In the genomic region with DNA sequence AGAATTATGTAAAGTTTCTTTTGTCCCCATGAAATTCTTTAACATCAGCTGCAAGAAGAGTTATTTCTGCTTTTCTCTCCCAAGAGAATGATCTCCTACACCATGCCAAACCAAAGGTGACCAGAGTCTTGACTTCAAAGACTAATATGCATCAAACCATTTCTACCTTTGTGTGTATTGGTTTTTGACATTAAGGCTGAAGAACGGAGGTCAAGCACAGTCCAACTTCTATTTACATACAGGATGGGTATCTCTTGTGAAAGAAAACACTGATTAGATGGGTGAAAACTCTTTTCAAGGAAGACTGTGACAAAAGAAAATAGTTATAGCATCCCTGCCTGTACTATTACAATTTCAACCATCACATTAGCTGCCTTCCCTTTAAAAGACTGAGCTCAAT, we compare ENCODE assay signal across 1 cellular context.
TF ChIP-seq lines count a peak whose summit lies in the region.

No MANE protein-coding gene starts in this region.

TF ChIP-seq in HepG2, 621 proteins besides CTCF, POLR2A, EP300 and RAD21 (continued from another document and continues in another):
- TF ChIP-seq, protein P1, sequence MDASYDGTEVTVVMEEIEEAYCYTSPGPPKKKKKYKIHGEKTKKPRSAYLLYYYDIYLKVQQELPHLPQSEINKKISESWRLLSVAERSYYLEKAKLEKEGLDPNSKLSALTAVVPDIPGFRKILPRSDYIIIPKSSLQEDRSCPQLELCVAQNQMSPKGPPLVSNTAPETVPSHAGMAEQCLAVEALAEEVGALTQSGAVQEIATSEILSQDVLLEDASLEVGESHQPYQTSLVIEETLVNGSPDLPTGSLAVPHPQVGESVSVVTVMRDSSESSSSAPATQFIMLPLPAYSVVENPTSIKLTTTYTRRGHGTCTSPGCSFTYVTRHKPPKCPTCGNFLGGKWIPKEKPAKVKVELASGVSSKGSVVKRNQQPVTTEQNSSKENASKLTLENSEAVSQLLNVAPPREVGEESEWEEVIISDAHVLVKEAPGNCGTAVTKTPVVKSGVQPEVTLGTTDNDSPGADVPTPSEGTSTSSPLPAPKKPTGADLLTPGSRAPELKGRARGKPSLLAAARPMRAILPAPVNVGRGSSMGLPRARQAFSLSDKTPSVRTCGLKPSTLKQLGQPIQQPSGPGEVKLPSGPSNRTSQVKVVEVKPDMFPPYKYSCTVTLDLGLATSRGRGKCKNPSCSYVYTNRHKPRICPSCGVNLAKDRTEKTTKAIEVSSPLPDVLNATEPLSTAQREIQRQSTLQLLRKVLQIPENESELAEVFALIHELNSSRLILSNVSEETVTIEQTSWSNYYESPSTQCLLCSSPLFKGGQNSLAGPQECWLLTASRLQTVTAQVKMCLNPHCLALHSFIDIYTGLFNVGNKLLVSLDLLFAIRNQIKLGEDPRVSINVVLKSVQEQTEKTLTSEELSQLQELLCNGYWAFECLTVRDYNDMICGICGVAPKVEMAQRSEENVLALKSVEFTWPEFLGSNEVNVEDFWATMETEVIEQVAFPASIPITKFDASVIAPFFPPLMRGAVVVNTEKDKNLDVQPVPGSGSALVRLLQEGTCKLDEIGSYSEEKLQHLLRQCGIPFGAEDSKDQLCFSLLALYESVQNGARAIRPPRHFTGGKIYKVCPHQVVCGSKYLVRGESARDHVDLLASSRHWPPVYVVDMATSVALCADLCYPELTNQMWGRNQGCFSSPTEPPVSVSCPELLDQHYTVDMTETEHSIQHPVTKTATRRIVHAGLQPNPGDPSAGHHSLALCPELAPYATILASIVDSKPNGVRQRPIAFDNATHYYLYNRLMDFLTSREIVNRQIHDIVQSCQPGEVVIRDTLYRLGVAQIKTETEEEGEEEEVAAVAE (CRISPR knock-in tag; IDR thresholded peaks at IDR 0.05; ENCODE audit: borderline replicate concordance), result no peak
- no peak for TF ChIP-seq CHD2 (IDR thresholded peaks at IDR 0.05; ENCODE audit: low read depth, low read length)
- no peak for TF ChIP-seq PAX8 (CRISPR knock-in tag; IDR thresholded peaks at IDR 0.05; ENCODE audit: borderline replicate concordance)
- TF ChIP-seq MEIS2 (CRISPR knock-in tag; IDR thresholded peaks at IDR 0.05), result no peak
- no peak for TF ChIP-seq ZNF136 (CRISPR knock-in tag; IDR thresholded peaks at IDR 0.05; ENCODE audit: low read depth)
- no peak for TF ChIP-seq ZNF616 (CRISPR knock-in tag; IDR thresholded peaks at IDR 0.05; ENCODE audit: low read depth)
- TF ChIP-seq NR2F6 (IDR thresholded peaks at IDR 0.05), result peak; percentile 43; the same call in 1 of the 2 replicates
- TF ChIP-seq NR2F6 (CRISPR knock-in tag; IDR thresholded peaks at IDR 0.05), result peak; percentile 28; the same call in 1 of the 2 replicates
- TF ChIP-seq, protein P2, sequence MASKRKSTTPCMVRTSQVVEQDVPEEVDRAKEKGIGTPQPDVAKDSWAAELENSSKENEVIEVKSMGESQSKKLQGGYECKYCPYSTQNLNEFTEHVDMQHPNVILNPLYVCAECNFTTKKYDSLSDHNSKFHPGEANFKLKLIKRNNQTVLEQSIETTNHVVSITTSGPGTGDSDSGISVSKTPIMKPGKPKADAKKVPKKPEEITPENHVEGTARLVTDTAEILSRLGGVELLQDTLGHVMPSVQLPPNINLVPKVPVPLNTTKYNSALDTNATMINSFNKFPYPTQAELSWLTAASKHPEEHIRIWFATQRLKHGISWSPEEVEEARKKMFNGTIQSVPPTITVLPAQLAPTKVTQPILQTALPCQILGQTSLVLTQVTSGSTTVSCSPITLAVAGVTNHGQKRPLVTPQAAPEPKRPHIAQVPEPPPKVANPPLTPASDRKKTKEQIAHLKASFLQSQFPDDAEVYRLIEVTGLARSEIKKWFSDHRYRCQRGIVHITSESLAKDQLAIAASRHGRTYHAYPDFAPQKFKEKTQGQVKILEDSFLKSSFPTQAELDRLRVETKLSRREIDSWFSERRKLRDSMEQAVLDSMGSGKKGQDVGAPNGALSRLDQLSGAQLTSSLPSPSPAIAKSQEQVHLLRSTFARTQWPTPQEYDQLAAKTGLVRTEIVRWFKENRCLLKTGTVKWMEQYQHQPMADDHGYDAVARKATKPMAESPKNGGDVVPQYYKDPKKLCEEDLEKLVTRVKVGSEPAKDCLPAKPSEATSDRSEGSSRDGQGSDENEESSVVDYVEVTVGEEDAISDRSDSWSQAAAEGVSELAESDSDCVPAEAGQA (IDR thresholded peaks at IDR 0.05; ENCODE audit: low read depth), result no peak
- TF ChIP-seq, protein P2 (CRISPR knock-in tag; IDR thresholded peaks at IDR 0.05; ENCODE audit: borderline replicate concordance), result no peak
- TF ChIP-seq, protein P3, sequence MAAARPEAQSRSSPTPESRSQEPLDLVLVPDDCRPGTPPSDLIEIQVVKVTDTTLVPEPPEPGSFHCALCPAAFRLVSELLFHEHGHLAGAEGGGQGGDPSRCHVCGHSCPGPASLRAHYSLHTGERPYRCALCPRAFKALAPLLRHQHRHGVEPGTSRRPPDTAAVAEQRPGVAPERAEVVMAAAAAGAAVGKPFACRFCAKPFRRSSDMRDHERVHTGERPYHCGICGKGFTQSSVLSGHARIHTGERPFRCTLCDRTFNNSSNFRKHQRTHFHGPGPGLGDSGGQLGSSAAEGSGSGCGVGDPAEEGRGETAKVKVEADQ (CRISPR knock-in tag; IDR thresholded peaks at IDR 0.05; ENCODE audit: borderline replicate concordance), result no peak
- TF ChIP-seq, protein P4, sequence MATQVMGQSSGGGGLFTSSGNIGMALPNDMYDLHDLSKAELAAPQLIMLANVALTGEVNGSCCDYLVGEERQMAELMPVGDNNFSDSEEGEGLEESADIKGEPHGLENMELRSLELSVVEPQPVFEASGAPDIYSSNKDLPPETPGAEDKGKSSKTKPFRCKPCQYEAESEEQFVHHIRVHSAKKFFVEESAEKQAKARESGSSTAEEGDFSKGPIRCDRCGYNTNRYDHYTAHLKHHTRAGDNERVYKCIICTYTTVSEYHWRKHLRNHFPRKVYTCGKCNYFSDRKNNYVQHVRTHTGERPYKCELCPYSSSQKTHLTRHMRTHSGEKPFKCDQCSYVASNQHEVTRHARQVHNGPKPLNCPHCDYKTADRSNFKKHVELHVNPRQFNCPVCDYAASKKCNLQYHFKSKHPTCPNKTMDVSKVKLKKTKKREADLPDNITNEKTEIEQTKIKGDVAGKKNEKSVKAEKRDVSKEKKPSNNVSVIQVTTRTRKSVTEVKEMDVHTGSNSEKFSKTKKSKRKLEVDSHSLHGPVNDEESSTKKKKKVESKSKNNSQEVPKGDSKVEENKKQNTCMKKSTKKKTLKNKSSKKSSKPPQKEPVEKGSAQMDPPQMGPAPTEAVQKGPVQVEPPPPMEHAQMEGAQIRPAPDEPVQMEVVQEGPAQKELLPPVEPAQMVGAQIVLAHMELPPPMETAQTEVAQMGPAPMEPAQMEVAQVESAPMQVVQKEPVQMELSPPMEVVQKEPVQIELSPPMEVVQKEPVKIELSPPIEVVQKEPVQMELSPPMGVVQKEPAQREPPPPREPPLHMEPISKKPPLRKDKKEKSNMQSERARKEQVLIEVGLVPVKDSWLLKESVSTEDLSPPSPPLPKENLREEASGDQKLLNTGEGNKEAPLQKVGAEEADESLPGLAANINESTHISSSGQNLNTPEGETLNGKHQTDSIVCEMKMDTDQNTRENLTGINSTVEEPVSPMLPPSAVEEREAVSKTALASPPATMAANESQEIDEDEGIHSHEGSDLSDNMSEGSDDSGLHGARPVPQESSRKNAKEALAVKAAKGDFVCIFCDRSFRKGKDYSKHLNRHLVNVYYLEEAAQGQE (IDR thresholded peaks at IDR 0.05; ENCODE audit: borderline replicate concordance in 1 of 2, low read depth in 1 of 2, low read length in 2 of 2), result no peak
- TF ChIP-seq, protein P5, sequence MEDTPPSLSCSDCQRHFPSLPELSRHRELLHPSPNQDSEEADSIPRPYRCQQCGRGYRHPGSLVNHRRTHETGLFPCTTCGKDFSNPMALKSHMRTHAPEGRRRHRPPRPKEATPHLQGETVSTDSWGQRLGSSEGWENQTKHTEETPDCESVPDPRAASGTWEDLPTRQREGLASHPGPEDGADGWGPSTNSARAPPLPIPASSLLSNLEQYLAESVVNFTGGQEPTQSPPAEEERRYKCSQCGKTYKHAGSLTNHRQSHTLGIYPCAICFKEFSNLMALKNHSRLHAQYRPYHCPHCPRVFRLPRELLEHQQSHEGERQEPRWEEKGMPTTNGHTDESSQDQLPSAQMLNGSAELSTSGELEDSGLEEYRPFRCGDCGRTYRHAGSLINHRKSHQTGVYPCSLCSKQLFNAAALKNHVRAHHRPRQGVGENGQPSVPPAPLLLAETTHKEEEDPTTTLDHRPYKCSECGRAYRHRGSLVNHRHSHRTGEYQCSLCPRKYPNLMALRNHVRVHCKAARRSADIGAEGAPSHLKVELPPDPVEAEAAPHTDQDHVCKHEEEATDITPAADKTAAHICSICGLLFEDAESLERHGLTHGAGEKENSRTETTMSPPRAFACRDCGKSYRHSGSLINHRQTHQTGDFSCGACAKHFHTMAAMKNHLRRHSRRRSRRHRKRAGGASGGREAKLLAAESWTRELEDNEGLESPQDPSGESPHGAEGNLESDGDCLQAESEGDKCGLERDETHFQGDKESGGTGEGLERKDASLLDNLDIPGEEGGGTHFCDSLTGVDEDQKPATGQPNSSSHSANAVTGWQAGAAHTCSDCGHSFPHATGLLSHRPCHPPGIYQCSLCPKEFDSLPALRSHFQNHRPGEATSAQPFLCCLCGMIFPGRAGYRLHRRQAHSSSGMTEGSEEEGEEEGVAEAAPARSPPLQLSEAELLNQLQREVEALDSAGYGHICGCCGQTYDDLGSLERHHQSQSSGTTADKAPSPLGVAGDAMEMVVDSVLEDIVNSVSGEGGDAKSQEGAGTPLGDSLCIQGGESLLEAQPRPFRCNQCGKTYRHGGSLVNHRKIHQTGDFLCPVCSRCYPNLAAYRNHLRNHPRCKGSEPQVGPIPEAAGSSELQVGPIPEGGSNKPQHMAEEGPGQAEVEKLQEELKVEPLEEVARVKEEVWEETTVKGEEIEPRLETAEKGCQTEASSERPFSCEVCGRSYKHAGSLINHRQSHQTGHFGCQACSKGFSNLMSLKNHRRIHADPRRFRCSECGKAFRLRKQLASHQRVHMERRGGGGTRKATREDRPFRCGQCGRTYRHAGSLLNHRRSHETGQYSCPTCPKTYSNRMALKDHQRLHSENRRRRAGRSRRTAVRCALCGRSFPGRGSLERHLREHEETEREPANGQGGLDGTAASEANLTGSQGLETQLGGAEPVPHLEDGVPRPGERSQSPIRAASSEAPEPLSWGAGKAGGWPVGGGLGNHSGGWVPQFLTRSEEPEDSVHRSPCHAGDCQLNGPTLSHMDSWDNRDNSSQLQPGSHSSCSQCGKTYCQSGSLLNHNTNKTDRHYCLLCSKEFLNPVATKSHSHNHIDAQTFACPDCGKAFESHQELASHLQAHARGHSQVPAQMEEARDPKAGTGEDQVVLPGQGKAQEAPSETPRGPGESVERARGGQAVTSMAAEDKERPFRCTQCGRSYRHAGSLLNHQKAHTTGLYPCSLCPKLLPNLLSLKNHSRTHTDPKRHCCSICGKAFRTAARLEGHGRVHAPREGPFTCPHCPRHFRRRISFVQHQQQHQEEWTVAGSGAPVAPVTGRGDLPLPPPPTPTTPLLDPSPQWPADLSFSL (CRISPR knock-in tag; IDR thresholded peaks at IDR 0.05), result no peak
- peak; percentile 69 for TF ChIP-seq HNF4A (CRISPR knock-in tag; IDR thresholded peaks at IDR 0.05)
- no peak for TF ChIP-seq ZFP82 (CRISPR knock-in tag; IDR thresholded peaks at IDR 0.05; ENCODE audit: borderline replicate concordance)
- TF ChIP-seq ZNF317 (CRISPR knock-in tag; IDR thresholded peaks at IDR 0.05), result no peak
- TF ChIP-seq NR2F1 (CRISPR knock-in tag; IDR thresholded peaks at IDR 0.05), result no peak
- no peak for TF ChIP-seq PHB2 (IDR thresholded peaks at IDR 0.05; ENCODE audit: partially characterized antibody)
- TF ChIP-seq, protein P6, sequence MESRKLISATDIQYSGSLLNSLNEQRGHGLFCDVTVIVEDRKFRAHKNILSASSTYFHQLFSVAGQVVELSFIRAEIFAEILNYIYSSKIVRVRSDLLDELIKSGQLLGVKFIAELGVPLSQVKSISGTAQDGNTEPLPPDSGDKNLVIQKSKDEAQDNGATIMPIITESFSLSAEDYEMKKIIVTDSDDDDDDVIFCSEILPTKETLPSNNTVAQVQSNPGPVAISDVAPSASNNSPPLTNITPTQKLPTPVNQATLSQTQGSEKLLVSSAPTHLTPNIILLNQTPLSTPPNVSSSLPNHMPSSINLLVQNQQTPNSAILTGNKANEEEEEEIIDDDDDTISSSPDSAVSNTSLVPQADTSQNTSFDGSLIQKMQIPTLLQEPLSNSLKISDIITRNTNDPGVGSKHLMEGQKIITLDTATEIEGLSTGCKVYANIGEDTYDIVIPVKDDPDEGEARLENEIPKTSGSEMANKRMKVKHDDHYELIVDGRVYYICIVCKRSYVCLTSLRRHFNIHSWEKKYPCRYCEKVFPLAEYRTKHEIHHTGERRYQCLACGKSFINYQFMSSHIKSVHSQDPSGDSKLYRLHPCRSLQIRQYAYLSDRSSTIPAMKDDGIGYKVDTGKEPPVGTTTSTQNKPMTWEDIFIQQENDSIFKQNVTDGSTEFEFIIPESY (CRISPR knock-in tag; IDR thresholded peaks at IDR 0.05), result no peak
- no peak for TF ChIP-seq KDM3A (CRISPR knock-in tag; IDR thresholded peaks at IDR 0.05; ENCODE audit: low read depth)
- TF ChIP-seq, protein P7, sequence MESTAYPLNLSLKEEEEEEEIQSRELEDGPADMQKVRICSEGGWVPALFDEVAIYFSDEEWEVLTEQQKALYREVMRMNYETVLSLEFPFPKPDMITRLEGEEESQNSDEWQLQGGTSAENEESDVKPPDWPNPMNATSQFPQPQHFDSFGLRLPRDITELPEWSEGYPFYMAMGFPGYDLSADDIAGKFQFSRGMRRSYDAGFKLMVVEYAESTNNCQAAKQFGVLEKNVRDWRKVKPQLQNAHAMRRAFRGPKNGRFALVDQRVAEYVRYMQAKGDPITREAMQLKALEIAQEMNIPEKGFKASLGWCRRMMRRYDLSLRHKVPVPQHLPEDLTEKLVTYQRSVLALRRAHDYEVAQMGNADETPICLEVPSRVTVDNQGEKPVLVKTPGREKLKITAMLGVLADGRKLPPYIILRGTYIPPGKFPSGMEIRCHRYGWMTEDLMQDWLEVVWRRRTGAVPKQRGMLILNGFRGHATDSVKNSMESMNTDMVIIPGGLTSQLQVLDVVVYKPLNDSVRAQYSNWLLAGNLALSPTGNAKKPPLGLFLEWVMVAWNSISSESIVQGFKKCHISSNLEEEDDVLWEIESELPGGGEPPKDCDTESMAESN (CRISPR knock-in tag; conservative IDR thresholded peaks at IDR 0.05), result no peak
- no peak for TF ChIP-seq MTF1 (CRISPR knock-in tag; IDR thresholded peaks at IDR 0.05)
- peak; percentile 88 for TF ChIP-seq BCL6 (CRISPR knock-in tag; IDR thresholded peaks at IDR 0.05)
- TF ChIP-seq JUN (CRISPR knock-in tag; IDR thresholded peaks at IDR 0.05), result no peak
- TF ChIP-seq ZNF501 (CRISPR knock-in tag; IDR thresholded peaks at IDR 0.05), result no peak
- TF ChIP-seq ZFP90 (CRISPR knock-in tag; IDR thresholded peaks at IDR 0.05; ENCODE audit: borderline replicate concordance), result no peak
- TF ChIP-seq ZBTB8A (CRISPR knock-in tag; IDR thresholded peaks at IDR 0.05; ENCODE audit: borderline replicate concordance, low read depth), result no peak
